ENCODE assay signal across 6 cellular contexts in genomic region chr14:20454359-20454644, GRCh38. TPM values are rescaled to one million over a fixed set of nuclear protein-coding genes. Genes with fewer than 3 reads are reported as not detected.
DNase-seq lines count a peak whose midpoint lies in the region; ATAC-seq and TF ChIP-seq lines count a peak whose summit lies in the region.

No MANE protein-coding gene starts in this region.

- H3K9me3 ChIP-seq in PC-3 (ENCODE audit: low read length) (no peaks in the 10 kb centered on the region), testis (no peaks in the 10 kb centered on the region)

- H4K20me1 ChIP-seq in PC-3 (ENCODE audit: low read length): 0 out of 2 replicates have a peak, but pooled peaks cover 6% of the 10 kb centered on the region

- H3K36me3 ChIP-seq in PC-3 (ENCODE audit: low read depth, low read length) (peaks cover 49% of the 10 kb centered on the region), testis (ENCODE audit: low read depth, missing control alignments) (no peaks in the 10 kb centered on the region)

- WGBS in testis, 2 donors: 0% methylated on average over 13 to 17 of the region's 17 CpGs

- peaks cover 12% of the 10 kb centered on the region for H3K4me1 ChIP-seq in PC-3 (ENCODE audit: insufficient read depth, low read length)
- H3K4me1 ChIP-seq in foreskin keratinocyte: peaks cover 6% of the 10 kb centered on the region
- H3K4me1 ChIP-seq in testis: peaks cover 14% of the 10 kb centered on the region

- POLR2A ChIA-PET in PC-3 (lab: Charles Lee; ENCODE audit: unreplicated experiment): interaction anchor here (1.9 kb wide), 1 partner anchor 111 kb away, joined by 18 read pairs; the partner anchor contains the start of gene PARP2

- H2AFZ ChIP-seq in PC-3 (ENCODE audit: low read length): peak overlapping the region; percentile 80

- H3K4me2 ChIP-seq in PC-3 (ENCODE audit: low read length): peak overlapping the region; percentile 96

- CTCF ChIA-PET in PC-3 (lab: Charles Lee): interaction anchor here (1.6 kb wide), 1 partner anchor 39 kb away, joined by 11 read pairs; no protein-coding TSS in a partner anchor

- H3K9me2 ChIP-seq in PC-3 (replicated peaks; ENCODE audit: low read length): no peaks in the 10 kb centered on the region

- H3K4me3 ChIP-seq in PC-3 (ENCODE audit: low read length): peak overlapping the region; percentile 82
- H3K4me3 ChIP-seq in testis: peak overlapping the region; percentile 69 to 89

- no peaks in the 10 kb centered on the region for H3F3A ChIP-seq in PC-3 (ENCODE audit: low read length, unreplicated experiment)

- H3K9ac ChIP-seq in PC-3 (ENCODE audit: low read length): peak overlapping the region; percentile 87

- intact Hi-C loops in PC-3 (cut with micrococcal nuclease) (loop anchor here (1.0 kb wide), 1 partner anchor 152 kb away; no protein-coding TSS in a partner anchor), testis (cut with DNase I; ENCODE audit: low total_unique reads) (loop anchor here (10.0 kb wide), 1 partner anchor 110 kb away; the partner anchor contains the start of gene PARP2)

- no peak for TF ChIP-seq POLR2A in testis (IDR thresholded peaks at IDR 0.05)

- peaks cover 58% of the 10 kb centered on the region for H3K79me2 ChIP-seq in PC-3 (ENCODE audit: low read length)

- peak; percentile 90 for DNase-seq in PC-3
- DNase-seq in foreskin keratinocyte: no peak
- peak; percentile 86 for DNase-seq in testis
- no peak for DNase-seq in iPS-NIHi7 (ENCODE audit: extremely low spot score)

- H3K27me3 ChIP-seq in PC-3 (ENCODE audit: low read length): no peaks in the 10 kb centered on the region
- no peaks in the 10 kb centered on the region for H3K27me3 ChIP-seq in foreskin keratinocyte
- no peaks in the 10 kb centered on the region for H3K27me3 ChIP-seq in testis

- H3K27ac ChIP-seq in PC-3 (ENCODE audit: low read length) (peak overlapping the region; percentile 93), foreskin keratinocyte (peak overlapping the region; percentile 98), testis (peak overlapping the region; percentile 84 to 91)

- BruUV-seq in PC-3 (replicated peaks; lab: Mats Ljungman, UMichigan): TSS peak; percentile 33

- ATAC-seq in GM18861 (IDR thresholded peaks at IDR 0.05; ENCODE audit: unreplicated experiment): peak; percentile 41
- ATAC-seq in HG03039 (IDR thresholded peaks at IDR 0.05; ENCODE audit: unreplicated experiment): peak; percentile 31
- peak; percentile 56 for ATAC-seq in PC-3
- peak; percentile 64 for ATAC-seq in foreskin keratinocyte

- TF ChIP-seq CTCF in PC-3 (conservative IDR thresholded peaks at IDR 0.05; ENCODE audit: low read depth, low read length) (no peak), foreskin keratinocyte (conservative IDR thresholded peaks at IDR 0.05) (no peak), testis (IDR thresholded peaks at IDR 0.05) (no peak)

RNA-seq across cellular contexts. Expression of gene OSGEP, which starts 0.3 kb away (rescaled TPM):
- total RNA-seq in PC-3 (2014; rRNA removed) (57.7 and 64.1 TPM in 2 replicates), foreskin keratinocyte (22.6 and 23.3 TPM in 2 replicates), testis (10 to 100 TPM; 47.2 to 58.8 TPM)
- polyA plus RNA-seq in foreskin keratinocyte (24.9 and 31.9 TPM in 2 replicates), testis (ENCODE audit: insufficient read depth, low read depth, low replicate concordance) (19.9 TPM)

RNA-seq across cellular contexts. Expression of gene APEX1, which starts 0.7 kb away (rescaled TPM):
- total RNA-seq in PC-3 (2014; rRNA removed): 147 and 189 TPM in 2 replicates
- 112 and 128 TPM in 2 replicates for total RNA-seq in foreskin keratinocyte
- polyA plus RNA-seq in foreskin keratinocyte: 207 and 226 TPM in 2 replicates
- 10 to 100 TPM; 56.7 to 76.2 TPM for total RNA-seq in testis
- 67.8 TPM for polyA plus RNA-seq in testis (ENCODE audit: insufficient read depth, low read depth, low replicate concordance)

RNA-seq across cellular contexts. Expression of gene PIP4P1, which starts 6.9 kb away (rescaled TPM):
- total RNA-seq in PC-3 (2014; rRNA removed) (32.9 and 35.2 TPM in 2 replicates), foreskin keratinocyte (23.0 and 23.8 TPM in 2 replicates), testis (10 to 100 TPM; 33.4 to 38.8 TPM)
- polyA plus RNA-seq in foreskin keratinocyte (27.2 and 29.2 TPM in 2 replicates), testis (ENCODE audit: insufficient read depth, low read depth, low replicate concordance) (50.8 TPM)

RNA-seq across cellular contexts. Expression of gene PNP, which starts 14.9 kb away (rescaled TPM):
- total RNA-seq in PC-3 (2014; rRNA removed): 108 and 118 TPM in 2 replicates
- 120 and 146 TPM in 2 replicates for total RNA-seq in foreskin keratinocyte
- 130 and 142 TPM in 2 replicates for polyA plus RNA-seq in foreskin keratinocyte
- 10 to 100 TPM; 13.6 to 21.8 TPM for total RNA-seq in testis
- 18.9 TPM for polyA plus RNA-seq in testis (ENCODE audit: insufficient read depth, low read depth, low replicate concordance)

RNA-seq across cellular contexts. Expression of gene KLHL33, which starts 18.3 kb away (rescaled TPM):
- total RNA-seq in PC-3 (2014; rRNA removed): 0.17 TPM in 1 of 2 replicates, not detected in the other
- total RNA-seq in foreskin keratinocyte: not detected in 2 replicates
- not detected in 2 replicates for polyA plus RNA-seq in foreskin keratinocyte
- total RNA-seq in testis: 1 to 10 TPM; 1.2 to 1.6 TPM
- 0.67 TPM for polyA plus RNA-seq in testis (ENCODE audit: insufficient read depth, low read depth, low replicate concordance)

Comparison
In these comparisons a context has a peak if more than half of its experiments do, and no peak if none do; other contexts are left out.
1. DNase-seq: peak in PC-3 (single experiment) and testis (single experiment); none in foreskin keratinocyte (0 of 2) and iPS-NIHi7 (single experiment).
2. Peak in every context shown above with its lines, with median percentiles within 50 percentile points of each other: ATAC-seq and H3K27ac ChIP-seq.